Comparison of ENCODE assay signal across 1 cellular context in the genomic region with DNA sequence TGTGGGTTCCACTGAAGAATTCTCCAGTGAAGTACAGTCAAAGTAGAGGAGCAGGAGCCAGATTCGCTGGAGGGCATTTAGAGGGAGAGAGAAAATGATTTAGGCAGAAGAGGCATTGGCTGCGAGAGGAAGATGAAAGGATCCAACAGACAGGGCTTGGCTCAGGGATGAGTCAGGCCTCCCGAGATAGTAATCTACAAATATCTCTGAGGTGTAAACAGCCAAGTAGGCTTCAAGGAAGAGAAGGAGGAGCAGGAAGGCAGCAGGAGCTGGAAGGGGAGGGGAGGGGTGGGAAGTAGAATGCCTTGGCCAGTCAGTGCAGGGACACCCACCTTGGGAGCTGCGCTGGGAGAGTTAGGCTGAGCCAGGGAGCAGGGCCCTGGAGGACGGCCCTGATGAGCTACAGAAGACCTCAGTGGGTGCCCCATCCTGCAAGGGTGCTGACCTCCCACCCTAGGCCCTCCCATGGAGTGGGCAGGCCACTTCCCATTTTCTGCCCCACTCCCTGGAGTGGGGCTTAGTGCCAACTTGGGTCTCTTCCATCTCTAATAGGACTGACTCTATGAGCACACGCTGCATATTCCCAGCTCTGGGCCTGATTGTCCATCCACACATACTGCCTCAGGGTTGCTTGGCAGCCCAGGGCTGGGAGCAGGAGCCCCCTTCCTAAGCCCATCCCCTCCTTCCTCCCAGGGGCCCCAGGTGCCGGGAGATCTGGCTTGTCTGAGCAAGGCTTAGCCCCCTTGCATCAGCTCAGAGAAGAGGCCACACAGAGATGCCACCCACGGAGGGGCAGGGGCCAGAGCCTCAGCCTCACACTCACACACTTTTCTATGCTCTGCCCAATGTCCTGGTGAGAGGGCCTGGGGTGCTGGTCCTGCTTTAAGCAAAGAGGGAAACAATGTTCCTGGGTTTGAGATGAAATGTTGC.
TF ChIP-seq lines count a peak whose summit lies in the region.

No MANE protein-coding gene starts in this region.

TF ChIP-seq in H1, 55 proteins besides CTCF, POLR2A, EP300 and RAD21:
- TF ChIP-seq, protein P1, sequence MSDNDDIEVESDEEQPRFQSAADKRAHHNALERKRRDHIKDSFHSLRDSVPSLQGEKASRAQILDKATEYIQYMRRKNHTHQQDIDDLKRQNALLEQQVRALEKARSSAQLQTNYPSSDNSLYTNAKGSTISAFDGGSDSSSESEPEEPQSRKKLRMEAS (IDR thresholded peaks at IDR 0.05) = no peak
- TF ChIP-seq, protein P2, sequence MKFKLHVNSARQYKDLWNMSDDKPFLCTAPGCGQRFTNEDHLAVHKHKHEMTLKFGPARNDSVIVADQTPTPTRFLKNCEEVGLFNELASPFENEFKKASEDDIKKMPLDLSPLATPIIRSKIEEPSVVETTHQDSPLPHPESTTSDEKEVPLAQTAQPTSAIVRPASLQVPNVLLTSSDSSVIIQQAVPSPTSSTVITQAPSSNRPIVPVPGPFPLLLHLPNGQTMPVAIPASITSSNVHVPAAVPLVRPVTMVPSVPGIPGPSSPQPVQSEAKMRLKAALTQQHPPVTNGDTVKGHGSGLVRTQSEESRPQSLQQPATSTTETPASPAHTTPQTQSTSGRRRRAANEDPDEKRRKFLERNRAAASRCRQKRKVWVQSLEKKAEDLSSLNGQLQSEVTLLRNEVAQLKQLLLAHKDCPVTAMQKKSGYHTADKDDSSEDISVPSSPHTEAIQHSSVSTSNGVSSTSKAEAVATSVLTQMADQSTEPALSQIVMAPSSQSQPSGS (IDR thresholded peaks at IDR 0.05; ENCODE audit: low read length) = no peak
- no peak for TF ChIP-seq KDM1A (IDR thresholded peaks at IDR 0.05; ENCODE audit: borderline replicate concordance, low read length)
- no peak for TF ChIP-seq GABPA (IDR thresholded peaks at IDR 0.05; ENCODE audit: borderline replicate concordance, insufficient read depth, low read length)
- no peak for TF ChIP-seq NRF1 (IDR thresholded peaks at IDR 0.05; ENCODE audit: low read depth, low read length)
